35 cellular contexts compared by ENCODE assay signal in the genomic region with DNA sequence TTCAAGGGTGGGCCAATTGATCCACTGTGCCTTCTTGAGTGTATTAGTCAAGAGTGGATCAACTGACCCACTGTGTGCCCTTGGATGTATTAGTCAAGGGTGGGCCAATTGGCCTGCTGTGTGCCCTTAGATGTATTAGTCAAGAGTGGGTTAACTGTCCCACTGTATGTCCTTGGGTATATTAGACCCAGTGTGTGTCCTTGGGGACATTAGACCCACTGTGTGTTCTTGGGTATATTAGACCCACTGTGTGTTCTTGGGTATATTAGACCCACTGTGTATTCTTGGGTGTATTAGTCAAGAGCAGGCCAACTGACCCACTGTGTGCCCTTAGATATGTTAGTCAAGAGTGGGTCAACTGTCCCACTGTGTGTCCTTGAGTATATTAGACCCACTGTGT.
"Had no signal": no experiment of that assay in that cellular context is flagged by ENCODE, and none has a peak within 500 bp of the region (broad histone marks: within the 10 kb centered on the region; RNA-seq: fewer than 3 reads in every experiment).

No MANE protein-coding gene starts in this region.

- H3K36me3 ChIP-seq: MG63 had no signal

- H3K27me3 ChIP-seq: MG63 had no signal

- H3K4me3 ChIP-seq: MG63 had no signal

- H3K9me3 ChIP-seq: MG63 had no signal

- H3K4me2 ChIP-seq: KMS-11 had no signal

- H3K27ac ChIP-seq: KMS-11 had no signal

- H3K9ac ChIP-seq: KMS-11 had no signal

- DNase-seq: Karpas-422, Kasumi-1, MG63, MM.1S, MV-4-11, NCI-H1048, NCI-H1092, NCI-H1092 treated with DMSO at 0.1 percent for 48 hours, NCI-H1105, NCI-H1105 treated with DMSO at 0.1 percent for 48 hours, NCI-H1417, NCI-H1417 treated with DMSO at 0.1 percent for 48 hours, NCI-H1436, NCI-H1436 treated with DMSO at 0.1 percent for 48 hours, NCI-H146, NCI-H1694, NCI-H1694 treated with DMSO at 0.1 percent for 48 hours, NCI-H187, NCI-H187 treated with DMSO at 0.1 percent for 48 hours, NCI-H1930, NCI-H2029, NCI-H2029 treated with DMSO at 0.1 percent for 48 hours, NCI-H2081, NCI-H2081 treated with DMSO at 0.1 percent for 48 hours, NCI-H2107, NCI-H2171, NCI-H2171 treated with DMSO at 0.1 percent for 48 hours, NCI-H2227 treated with DMSO at 0.1 percent for 48 hours, NCI-H226, NCI-H345, NCI-H446, NCI-H446 treated with DMSO at 0.1 percent for 48 hours, NCI-H510A treated with DMSO at 0.1 percent for 48 hours, NCI-H524 had no signal
